In genomic region chr17:45308016-45308365, GRCh38 we compare ENCODE assay signal across 9 cellular contexts. TPM values are rescaled to one million over a fixed set of nuclear protein-coding genes. Genes with fewer than 3 reads are reported as not detected.
A peak's percentile ranks its signal among the peaks of the same experiment; 100 is the strongest.
DNase-seq lines count a peak whose midpoint lies in the region; ATAC-seq and TF ChIP-seq lines count a peak whose summit lies in the region.
"Had no signal": no experiment of that assay in that cellular context is flagged by ENCODE, and none has a peak within 500 bp of the region (broad histone marks: within the 10 kb centered on the region; RNA-seq: fewer than 3 reads in every experiment).

No MANE protein-coding gene starts in this region.

- H3K9me3 ChIP-seq in left lung (no peaks in the 10 kb centered on the region), subcutaneous abdominal adipose tissue (ENCODE audit: control insufficient read depth in 5 of 5, low read length in 5 of 5) (no peaks in the 10 kb centered on the region)

- no peaks in the 10 kb centered on the region for H3K9me3 Mint-ChIP-seq in activated CD4-positive, alpha-beta T cell treated with anti-CD3 and anti-CD28 coated beads, Interleukin-2, amount 10 ng/mL, durations not matched to agents 24 days and 14 days
- H3K9me3 Mint-ChIP-seq in activated naive CD8-positive, alpha-beta T cell (ENCODE audit: low read depth), result no peaks in the 10 kb centered on the region

- H3K36me3 Mint-ChIP-seq in activated CD4-positive, alpha-beta T cell treated with anti-CD3 and anti-CD28 coated beads, Interleukin-2, amount 10 ng/mL, durations not matched to agents 24 days and 14 days (ENCODE audit: low read depth), result peaks cover 62% of the 10 kb centered on the region
- peaks cover 20% of the 10 kb centered on the region for H3K36me3 Mint-ChIP-seq in activated naive CD8-positive, alpha-beta T cell

- peak overlapping the region; percentile 69 for H3K4me3 Mint-ChIP-seq in activated CD4-positive, alpha-beta T cell treated with anti-CD3 and anti-CD28 coated beads, Interleukin-2, amount 10 ng/mL, durations not matched to agents 24 days and 14 days
- peak overlapping the region; percentile 75 for H3K4me3 Mint-ChIP-seq in activated naive CD8-positive, alpha-beta T cell

- no peak for TF ChIP-seq CTCF in left lung (IDR thresholded peaks at IDR 0.05)

- peaks cover 74% of the 10 kb centered on the region for H3K4me1 Mint-ChIP-seq in activated CD4-positive, alpha-beta T cell treated with anti-CD3 and anti-CD28 coated beads, Interleukin-2, amount 10 ng/mL, durations not matched to agents 24 days and 14 days
- H3K4me1 Mint-ChIP-seq in activated naive CD8-positive, alpha-beta T cell (ENCODE audit: low read depth), result peaks cover 80% of the 10 kb centered on the region

- H3K27me3 ChIP-seq in left lung, result no peaks in the 10 kb centered on the region
- H3K27me3 ChIP-seq in subcutaneous abdominal adipose tissue (ENCODE audit: control insufficient read depth in 5 of 5, insufficient read depth in 4 of 5, low read length in 5 of 5), result no peaks in the 10 kb centered on the region

- ATAC-seq in left lung (no peak), left colon (no peak), HG02588 (IDR thresholded peaks at IDR 0.05; ENCODE audit: unreplicated experiment) (no peak)

- H3K27ac ChIP-seq in left lung (peak overlapping the region; percentile 83 to 85), subcutaneous abdominal adipose tissue (ENCODE audit: low read depth, low read length) (peak overlapping the region; percentile 43)

- no peaks in the 10 kb centered on the region for H3K27me3 Mint-ChIP-seq in activated CD4-positive, alpha-beta T cell treated with anti-CD3 and anti-CD28 coated beads, Interleukin-2, amount 10 ng/mL, durations not matched to agents 24 days and 14 days
- H3K27me3 Mint-ChIP-seq in activated naive CD8-positive, alpha-beta T cell, result no peaks in the 10 kb centered on the region

- H3K36me3 ChIP-seq in left lung (peaks cover 0 to 6% of the 10 kb centered on the region in 2 donors), subcutaneous abdominal adipose tissue (ENCODE audit: control insufficient read depth in 5 of 5, insufficient read depth in 5 of 5, low read length in 5 of 5) (peaks cover 0 to 4% (median 3%) of the 10 kb centered on the region in 5 donors)

- H3K27ac Mint-ChIP-seq in activated CD4-positive, alpha-beta T cell treated with anti-CD3 and anti-CD28 coated beads, Interleukin-2, amount 10 ng/mL, durations not matched to agents 24 days and 14 days, result peak overlapping the region; percentile 96
- H3K27ac Mint-ChIP-seq in activated naive CD8-positive, alpha-beta T cell, result peak overlapping the region; percentile 97

- no peak for DNase-seq in activated CD4-positive, alpha-beta T cell treated with anti-CD3 and anti-CD28 coated beads, Interleukin-2, amount 10 ng/mL, durations not matched to agents 24 days and 14 days
- DNase-seq in activated CD4-positive, alpha-beta T cell treated with anti-CD3 and anti-CD28 coated beads for 4 hours, result no peak
- DNase-seq in left lung (no peak), MV-4-11 (lab: John Stamatoyannopoulos, UW) (no peak), left colon (no peak)

- intact Hi-C loops in activated CD4-positive, alpha-beta T cell treated with anti-CD3 and anti-CD28 coated beads, Interleukin-2, amount 10 ng/mL, durations not matched to agents 24 days and 14 days (cut with micrococcal nuclease), result no loop called here
- intact Hi-C loops in left lung (cut with DNase I) (no loop called here), left colon (cut with DNase I, micrococcal nuclease) (no loop called here)

- no peak overlapping the region for H3K4me3 ChIP-seq in left lung
- no peak overlapping the region for H3K4me3 ChIP-seq in subcutaneous abdominal adipose tissue (ENCODE audit: low read depth in 1 of 5, low read length in 5 of 5)

- H3K4me1 ChIP-seq in left lung, result peaks cover 56 to 88% of the 10 kb centered on the region in 2 donors
- H3K4me1 ChIP-seq in subcutaneous abdominal adipose tissue (ENCODE audit: control insufficient read depth in 5 of 5, insufficient read depth in 5 of 5, low read length in 5 of 5), result peaks cover 15 to 76% (median 72%) of the 10 kb centered on the region in 5 donors

- peak overlapping the region in 1 of 5 donors; percentile 36 for H3K9ac ChIP-seq in subcutaneous abdominal adipose tissue (ENCODE audit: low read length in 5 of 5)

RNA-seq across cellular contexts. Expression of gene MAP3K14, which starts 8.8 kb away (rescaled TPM):
- 57.4 and 61.0 TPM in 2 replicates for total RNA-seq in activated CD4-positive, alpha-beta T cell treated with anti-CD3 and anti-CD28 coated beads, Interleukin-2, amount 10 ng/mL, durations not matched to agents 24 days and 14 days
- total RNA-seq in left lung (10 to 100 TPM; 11.3 to 13.1 TPM), left colon (10 to 100 TPM; 13.0 to 13.3 TPM)

RNA-seq across cellular contexts. Expression of gene SPATA32, which starts 46.1 kb away (rescaled TPM):
- total RNA-seq in activated CD4-positive, alpha-beta T cell treated with anti-CD3 and anti-CD28 coated beads, Interleukin-2, amount 10 ng/mL, durations not matched to agents 24 days and 14 days, result 0.28 and 0.40 TPM in 2 replicates
- total RNA-seq in left lung (not detected), left colon (not detected)
- total RNA-seq: H1 had no signal
